ENCODE assay signal across 11 cellular contexts in genomic region chr15:89828324-89829145, GRCh38. TPM values are rescaled to one million over a fixed set of nuclear protein-coding genes. Genes with fewer than 3 reads are reported as not detected.
DNase-seq lines count a peak whose midpoint lies in the region; ATAC-seq, FAIRE-seq and TF ChIP-seq lines count a peak whose summit lies in the region.
"Had no signal": no experiment of that assay in that cellular context is flagged by ENCODE, and none has a peak within 500 bp of the region (broad histone marks: within the 10 kb centered on the region; RNA-seq: fewer than 3 reads in every experiment).

No MANE protein-coding gene starts in this region.

- no peak for TF ChIP-seq CTCF in mammary epithelial cell (conservative IDR thresholded peaks at IDR 0.05 in 1 of 2, IDR thresholded peaks at IDR 0.05 in 1 of 2; ENCODE audit: extremely low read depth in 1 of 2, insufficient read depth in 1 of 2, low read depth in 1 of 2, low read length in 2 of 2)
- no peak for TF ChIP-seq CTCF in smooth muscle cell (IDR thresholded peaks at IDR 0.05; ENCODE audit: borderline replicate concordance, insufficient read depth, poor library complexity, severe bottlenecking)
- TF ChIP-seq CTCF in kidney (IDR thresholded peaks at IDR 0.05; ENCODE audit: borderline replicate concordance, extremely low read depth, insufficient read depth): no peak

- no peaks in the 10 kb centered on the region for H3K27me3 Mint-ChIP-seq in stimulated activated naive CD8-positive, alpha-beta T cell treated with anti-CD3 and anti-CD28 coated beads, Interleukin-15, amount 100 ng/mL, for 72 hours
- H3K27me3 Mint-ChIP-seq: activated CD4-positive, alpha-beta T cell treated with anti-CD3 and anti-CD28 coated beads, Interleukin-2, amount 10 ng/mL, durations not matched to agents 7 days and 5 days had no signal

- H3K9ac ChIP-seq in mammary epithelial cell (ENCODE audit: insufficient read depth, low read length): no peak overlapping the region
- H3K9ac ChIP-seq in smooth muscle cell (ENCODE audit: low read depth): no peak overlapping the region
- H3K9ac ChIP-seq in kidney (ENCODE audit: low read length in 2 of 2): no peak overlapping the region

- H3K79me2 ChIP-seq in mammary epithelial cell (ENCODE audit: insufficient read depth, low read length): no peaks in the 10 kb centered on the region
- no peaks in the 10 kb centered on the region for H3K79me2 ChIP-seq in smooth muscle cell (ENCODE audit: low read depth)

- H3K4me3 ChIP-seq in mammary epithelial cell (replicated peaks in 1 of 3; ENCODE audit: insufficient read depth in 1 of 3, low read depth in 2 of 3, low read length in 3 of 3): no peak overlapping the region
- no peak overlapping the region for H3K4me3 ChIP-seq in smooth muscle cell
- H3K4me3 ChIP-seq in kidney (ENCODE audit: low read length in 2 of 2): no peak overlapping the region

- peaks cover 4% of the 10 kb centered on the region for H3K36me3 ChIP-seq in mammary epithelial cell (ENCODE audit: insufficient read depth, low read length)
- no peaks in the 10 kb centered on the region for H3K36me3 ChIP-seq in smooth muscle cell (ENCODE audit: low read depth)
- H3K36me3 ChIP-seq in kidney (ENCODE audit: control insufficient read depth in 1 of 2, insufficient read depth in 2 of 2, low read length in 2 of 2): peaks cover 0 to 9% of the 10 kb centered on the region in 2 donors

- H3K4me3 Mint-ChIP-seq in stimulated activated naive CD8-positive, alpha-beta T cell treated with anti-CD3 and anti-CD28 coated beads, Interleukin-15, amount 100 ng/mL, for 72 hours: no peak overlapping the region
- H3K4me3 Mint-ChIP-seq: activated CD4-positive, alpha-beta T cell treated with anti-CD3 and anti-CD28 coated beads, Interleukin-2, amount 10 ng/mL, durations not matched to agents 7 days and 5 days had no signal

- no peaks in the 10 kb centered on the region for H3K4me1 Mint-ChIP-seq in stimulated activated naive CD8-positive, alpha-beta T cell treated with anti-CD3 and anti-CD28 coated beads, Interleukin-15, amount 100 ng/mL, for 72 hours
- H3K4me1 Mint-ChIP-seq: activated CD4-positive, alpha-beta T cell treated with anti-CD3 and anti-CD28 coated beads, Interleukin-2, amount 10 ng/mL, durations not matched to agents 7 days and 5 days had no signal

- FAIRE-seq in kidney (lab: Jason Lieb, UNC): no peak

- intact Hi-C loops in mammary epithelial cell (cut with micrococcal nuclease) (no loop called here), kidney (cut with DNase I) (no loop called here)

- no peaks in the 10 kb centered on the region for H3K9me3 ChIP-seq in mammary epithelial cell (replicated peaks; ENCODE audit: insufficient read depth, low read length)
- no peaks in the 10 kb centered on the region for H3K9me3 ChIP-seq in smooth muscle cell (replicated peaks; ENCODE audit: low read depth)
- H3K9me3 ChIP-seq in kidney (ENCODE audit: control insufficient read depth in 1 of 2, low read length in 2 of 2): no peaks in the 10 kb centered on the region

- ATAC-seq in HG03521 (IDR thresholded peaks at IDR 0.05; ENCODE audit: unreplicated experiment): no peak
- no peak for ATAC-seq in stimulated activated naive CD8-positive, alpha-beta T cell treated with anti-CD3 and anti-CD28 coated beads, Interleukin-15, amount 100 ng/mL, for 72 hours

- in situ Hi-C loops in mammary epithelial cell (cut with MboI; ENCODE audit: low sequenced_read_pairs in 2 of 2): no loop called here

- H3K4me1 ChIP-seq in mammary epithelial cell (ENCODE audit: insufficient read depth, low read length) (peaks cover 30% of the 10 kb centered on the region), smooth muscle cell (ENCODE audit: low read depth) (peaks cover 9% of the 10 kb centered on the region), kidney (ENCODE audit: control insufficient read depth in 1 of 2, insufficient read depth in 1 of 2, low read depth in 1 of 2, low read length in 2 of 2) (peaks cover 0 to 13% of the 10 kb centered on the region in 2 donors)

- H3K27me3 ChIP-seq in mammary epithelial cell (ENCODE audit: insufficient read depth, low read length) (no peaks in the 10 kb centered on the region), smooth muscle cell (ENCODE audit: low read depth) (no peaks in the 10 kb centered on the region)

- peak; percentile 53 for DNase-seq in HCEC 1CT
- DNase-seq in mammary epithelial cell: peak; percentile 25
- peak; percentile 69 for DNase-seq in left kidney (ENCODE audit: low read depth, low spot score)
- no peak for DNase-seq in smooth muscle cell (lab: John Stamatoyannopoulos, UW; ENCODE audit: unreplicated experiment)
- DNase-seq in kidney: no peak
- DNase-seq in stimulated activated naive CD8-positive, alpha-beta T cell treated with anti-CD3 and anti-CD28 coated beads, Interleukin-15, amount 100 ng/mL, for 72 hours: no peak
- no peak for DNase-seq in cortex of kidney (lab: John Stamatoyannopoulos, UW)
- DNase-seq: activated CD4-positive, alpha-beta T cell treated with anti-CD3 and anti-CD28 coated beads, Interleukin-2, amount 10 ng/mL, durations not matched to agents 7 days and 5 days had no signal

- H3K4me2 ChIP-seq in mammary epithelial cell (ENCODE audit: insufficient read depth, low read depth, low read length) (peak overlapping the region; percentile 18), smooth muscle cell (peak overlapping the region; percentile 52)

- H3K9me3 Mint-ChIP-seq in stimulated activated naive CD8-positive, alpha-beta T cell treated with anti-CD3 and anti-CD28 coated beads, Interleukin-15, amount 100 ng/mL, for 72 hours: no peaks in the 10 kb centered on the region
- H3K9me3 Mint-ChIP-seq: activated CD4-positive, alpha-beta T cell treated with anti-CD3 and anti-CD28 coated beads, Interleukin-2, amount 10 ng/mL, durations not matched to agents 7 days and 5 days had no signal

- H3K27ac Mint-ChIP-seq in stimulated activated naive CD8-positive, alpha-beta T cell treated with anti-CD3 and anti-CD28 coated beads, Interleukin-15, amount 100 ng/mL, for 72 hours: no peak overlapping the region
- H3K27ac Mint-ChIP-seq: activated CD4-positive, alpha-beta T cell treated with anti-CD3 and anti-CD28 coated beads, Interleukin-2, amount 10 ng/mL, durations not matched to agents 7 days and 5 days had no signal

- H3K27ac ChIP-seq in mammary epithelial cell (ENCODE audit: insufficient read depth, low read depth, low read length) (no peak overlapping the region), smooth muscle cell (ENCODE audit: low read depth) (peak overlapping the region; percentile 54), kidney (ENCODE audit: low read depth in 2 of 2, low read length in 2 of 2) (no peak overlapping the region)

- BruUV-seq in mammary epithelial cell (replicated peaks; lab: Mats Ljungman, UMichigan): no TSS peak

- 60% methylated on average over 11 of the region's 16 CpGs for WGBS in mammary epithelial cell (ENCODE audit: low coverage, missing lambda C conversion rate)
- whole genome bisulfite sequencing in smooth muscle cell (ENCODE audit: low lambda C conversion rate): 54% methylated on average over 16 of the region's 16 CpGs

- dilution Hi-C loops in mammary epithelial cell (cut with HindIII; ENCODE audit: low sequenced_read_pairs): no loop called here

- H4K20me1 ChIP-seq in mammary epithelial cell (ENCODE audit: insufficient read depth, low read length) (no peaks in the 10 kb centered on the region), smooth muscle cell (ENCODE audit: low read depth) (no peaks in the 10 kb centered on the region)

- peaks cover 4% of the 10 kb centered on the region for H3F3A ChIP-seq in smooth muscle cell (ENCODE audit: low read depth)

- peak overlapping the region; percentile 65 for H2AFZ ChIP-seq in mammary epithelial cell (ENCODE audit: low read depth, low read length)
- H2AFZ ChIP-seq in smooth muscle cell (ENCODE audit: low read depth): no peak overlapping the region

- CTCF ChIA-PET in mammary epithelial cell (lab: Charles Lee; ENCODE audit: low non-redundant PET): no interaction called here

RNA-seq across cellular contexts. Expression of gene ANPEP, which starts 13.9 kb away (rescaled TPM):
- total RNA-seq in mammary epithelial cell (1 to 10 TPM; 4.3 to 5.9 TPM), smooth muscle cell (11.6 and 12.9 TPM in 2 replicates), kidney (221 TPM)
- polyA plus RNA-seq in mammary epithelial cell (1.5 TPM), smooth muscle cell (16.0 and 17.6 TPM in 2 replicates), kidney (ENCODE audit: insufficient read depth, low read depth, low replicate concordance) (242 TPM)
- polyA minus RNA-seq in mammary epithelial cell: not detected

RNA-seq across cellular contexts. Expression of gene MESP2, which starts 52.4 kb away (rescaled TPM):
- total RNA-seq in mammary epithelial cell (under 1 TPM in 1 of 2 donors, not detected in 1; 0.31 TPM), smooth muscle cell (not detected in 2 replicates), kidney (0.47 TPM)
- polyA plus RNA-seq in mammary epithelial cell (0.10 TPM), smooth muscle cell (0.09 and 0.50 TPM in 2 replicates), kidney (ENCODE audit: insufficient read depth, low read depth, low replicate concordance) (0.24 TPM)
- polyA minus RNA-seq in mammary epithelial cell: not detected
- total RNA-seq: activated CD4-positive, alpha-beta T cell treated with anti-CD3 and anti-CD28 coated beads, Interleukin-2, amount 10 ng/mL, durations not matched to agents 7 days and 5 days; dermis microvascular lymphatic vessel endothelial cell; temporal lobe had no signal

Comparison
In these comparisons a context has a peak if more than half of its experiments do, and no peak if none do; other contexts are left out.
1. DNase-seq: peak in HCEC 1CT (single experiment), mammary epithelial cell (single experiment) and left kidney (single experiment); none in smooth muscle cell (single experiment), kidney (single experiment), stimulated activated naive CD8-positive, alpha-beta T cell treated with anti-CD3 and anti-CD28 coated beads, Interleukin-15, amount 100 ng/mL, for 72 hours (0 of 2) and cortex of kidney (single experiment).
2. RNA of gene ANPEP, which starts 13.9 kb away (total RNA-seq): 221 TPM in kidney (single experiment); 11.6 to 12.9 TPM in smooth muscle cell and 4.3 to 5.9 TPM in mammary epithelial cell; every median in the first group is over 10 times any median in the second.